Comparison of ENCODE assay signal across 7 cellular contexts in the genomic region with DNA sequence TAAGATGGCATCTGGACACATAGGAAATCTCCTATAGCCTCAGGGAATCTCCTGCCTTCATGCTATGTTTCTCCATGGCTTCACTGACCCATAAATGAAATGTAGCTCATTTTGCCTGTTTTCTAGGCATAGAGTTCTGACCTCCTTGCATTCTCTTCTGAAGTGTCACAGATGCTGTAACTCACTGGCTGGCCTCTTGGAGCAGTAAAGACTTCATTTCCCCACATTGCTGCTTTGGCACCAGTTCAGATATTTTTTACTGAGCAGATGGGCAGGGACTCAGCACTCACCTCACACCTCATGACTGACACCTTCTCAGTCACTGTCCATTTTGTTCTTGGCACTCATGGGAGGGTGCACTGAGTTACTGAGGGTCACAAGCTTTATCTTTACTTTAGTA.
DNase-seq lines count a peak whose midpoint lies in the region; ATAC-seq and TF ChIP-seq lines count a peak whose summit lies in the region.

No MANE protein-coding gene starts in this region.

- no peaks in the 10 kb centered on the region for H3K27me3 Mint-ChIP-seq in HFFc6 (ENCODE audit: insufficient read depth)

- no peak for ATAC-seq in GM19023 (IDR thresholded peaks at IDR 0.05; ENCODE audit: unreplicated experiment)

- H3K9me3 ChIP-seq in cardiac muscle cell (ENCODE audit: low read depth) = no peaks in the 10 kb centered on the region

- H3K4me3 ChIP-seq in GM12864 (ENCODE audit: low read depth, low read length) (no peak overlapping the region), cardiac muscle cell (no peak overlapping the region)

- H3K27ac Mint-ChIP-seq in HFFc6 = peak overlapping the region; percentile 11; the same call in 1 of the 2 replicates

- no peak overlapping the region for H3K4me3 Mint-ChIP-seq in HFFc6

- peaks cover 10% of the 10 kb centered on the region; the same call in 1 of the 2 replicates for H3K9me3 Mint-ChIP-seq in HFFc6

- H3K36me3 Mint-ChIP-seq in HFFc6 (ENCODE audit: low read depth) = peaks cover 18% of the 10 kb centered on the region

- no peaks in the 10 kb centered on the region for H3K4me1 ChIP-seq in cardiac muscle cell (ENCODE audit: low read depth)

- peak; percentile 52 for TF ChIP-seq CTCF in GM12864 (IDR thresholded peaks at IDR 0.05; ENCODE audit: low read depth, low read length, missing control alignments)
- TF ChIP-seq CTCF in HFFc6 (IDR thresholded peaks at IDR 0.05) = peak; percentile 70
- peak; percentile 41 for TF ChIP-seq CTCF in cardiac muscle cell (IDR thresholded peaks at IDR 0.05; ENCODE audit: low read depth, low read length)

- no peak overlapping the region for H3K27ac ChIP-seq in cardiac muscle cell

- no peaks in the 10 kb centered on the region for H3K36me3 ChIP-seq in cardiac muscle cell

- no peak for DNase-seq in GM12864 (ENCODE audit: low read depth)
- DNase-seq in HFFc6 = peak; percentile 63
- DNase-seq in NCI-H524 treated with DMSO at 0.1 percent for 48 hours (lab: John Stamatoyannopoulos, UW) = peak; percentile 74
- DNase-seq in activated T-helper 1 cell treated with Interleukin-2 at 50 U/mL for 16 hours (ENCODE audit: low read depth) = peak; percentile 0
- DNase-seq in cardiac muscle cell (ENCODE audit: low read depth in 1 of 2, low spot score in 1 of 2) = peak; percentile 56 to 63
- DNase-seq in stimulated activated CD4-positive, alpha-beta T cell treated with anti-CD3 and anti-CD28 coated beads, Interleukin-15, amount 100 ng/mL, for 24 hours = peak; percentile 30

- peaks cover 40% of the 10 kb centered on the region for H3K4me1 Mint-ChIP-seq in HFFc6 (ENCODE audit: low read depth)

- H3K27me3 ChIP-seq in cardiac muscle cell = no peaks in the 10 kb centered on the region
